Comparison of ENCODE assay signal across 9 cellular contexts in the genomic region with DNA sequence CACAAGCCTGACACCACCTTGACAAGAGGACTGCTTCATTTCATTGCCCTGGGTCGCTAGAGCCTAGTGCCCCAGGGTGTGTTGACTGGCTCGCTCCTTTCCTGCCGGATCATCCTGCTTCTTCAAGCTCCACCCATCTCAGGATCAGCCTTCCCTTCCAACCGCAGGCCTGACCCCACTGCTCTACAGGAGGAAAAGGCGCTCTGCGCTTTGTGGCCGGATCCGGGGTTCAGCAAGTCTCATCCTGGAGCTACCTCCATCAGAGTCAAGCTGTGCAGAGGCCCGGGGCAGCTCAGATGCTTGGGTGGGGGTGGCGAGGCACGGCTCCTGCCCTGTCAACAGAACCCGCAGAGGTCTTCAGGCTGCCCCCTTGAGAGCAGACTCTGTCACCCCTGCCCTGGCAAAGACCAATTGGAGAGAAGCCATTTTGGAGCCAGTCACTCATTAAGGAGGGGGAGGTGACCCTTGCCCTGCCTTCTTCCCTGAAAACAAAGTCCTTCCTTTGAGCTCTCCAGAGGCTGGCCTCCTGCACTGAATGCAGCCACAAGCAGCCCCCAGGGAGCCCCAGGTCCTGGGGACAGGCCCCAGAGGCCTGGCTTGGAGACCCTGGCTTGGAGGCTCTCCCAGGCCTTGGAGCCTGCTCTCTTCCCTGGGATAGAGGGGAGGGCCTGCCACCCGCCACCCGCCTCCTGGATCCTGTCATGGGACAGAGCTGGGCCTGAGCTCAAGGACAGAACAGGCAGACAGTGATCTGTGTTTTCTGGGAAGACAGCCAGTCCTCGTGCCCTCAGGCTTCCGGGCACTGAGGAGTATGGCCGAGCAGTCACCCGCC.
DNase-seq lines count a peak whose midpoint lies in the region; ATAC-seq and TF ChIP-seq lines count a peak whose summit lies in the region.
"Had no signal": no experiment of that assay in that cellular context is flagged by ENCODE, and none has a peak within 500 bp of the region (broad histone marks: within the 10 kb centered on the region; RNA-seq: fewer than 3 reads in every experiment).

No MANE protein-coding gene starts in this region.

- CTCF ChIA-PET in activated CD4-positive, alpha-beta memory T cell treated with anti-CD3 and anti-CD28 coated beads, Interleukin-2, amount 10 ng/mL, durations not matched to agents 7 days and 5 days (lab: Charles Lee): interaction anchor here (2.2 kb wide), 1 partner anchor 45 kb away, joined by 10 read pairs; no protein-coding TSS in a partner anchor

- H3K9ac ChIP-seq in neural progenitor cell: no peak overlapping the region

- H3K4me3 ChIP-seq in ACC112 (ENCODE audit: low read depth, low read length) (no peak overlapping the region), neural progenitor cell (no peak overlapping the region), WERI-Rb-1 (ENCODE audit: low read depth, low read length) (no peak overlapping the region)

- H3K9me3 ChIP-seq in neural progenitor cell (ENCODE audit: low read depth): no peaks in the 10 kb centered on the region
- no peaks in the 10 kb centered on the region for H3K9me3 ChIP-seq in T-helper 17 cell (ENCODE audit: control insufficient read depth, low read length, poor library complexity, severe bottlenecking)
- no peaks in the 10 kb centered on the region for H3K9me3 ChIP-seq in WERI-Rb-1 (ENCODE audit: severe bottlenecking)

- H3K4me1 Mint-ChIP-seq in neural progenitor cell: peaks cover 60% of the 10 kb centered on the region
- peaks cover 35% of the 10 kb centered on the region for H3K4me1 Mint-ChIP-seq in activated CD4-positive, alpha-beta memory T cell treated with anti-CD3 and anti-CD28 coated beads, Interleukin-2, amount 10 ng/mL, durations not matched to agents 7 days and 5 days
- H3K4me1 Mint-ChIP-seq in T-helper 17 cell: peaks cover 18% of the 10 kb centered on the region

- H3K79me2 ChIP-seq in ACC112 (ENCODE audit: control insufficient read depth, insufficient read depth, low read length, unreplicated experiment) (no peaks in the 10 kb centered on the region), neural progenitor cell (ENCODE audit: low read depth) (no peaks in the 10 kb centered on the region)

- H3K4me1 ChIP-seq in ACC112 (ENCODE audit: control insufficient read depth, insufficient read depth, low read length, unreplicated experiment): peaks cover 36% of the 10 kb centered on the region
- no peaks in the 10 kb centered on the region for H3K4me1 ChIP-seq in foreskin keratinocyte
- peaks cover 58% of the 10 kb centered on the region for H3K4me1 ChIP-seq in neural progenitor cell

- H3K36me3 Mint-ChIP-seq in neural progenitor cell (peaks cover 2% of the 10 kb centered on the region), T-helper 17 cell (ENCODE audit: low read depth) (peaks cover 2% of the 10 kb centered on the region)
- H3K36me3 Mint-ChIP-seq in activated CD4-positive, alpha-beta memory T cell treated with anti-CD3 and anti-CD28 coated beads, Interleukin-2, amount 10 ng/mL, durations not matched to agents 7 days and 5 days (ENCODE audit: low read depth): no peaks in the 10 kb centered on the region

- DNase-seq in SK-N-DZ (ENCODE audit: low spot score): peak; percentile 46
- DNase-seq in foreskin keratinocyte: no peak
- DNase-seq in neural progenitor cell (ENCODE audit: low spot score): peak; percentile 69
- no peak for DNase-seq in activated CD4-positive, alpha-beta memory T cell treated with anti-CD3 and anti-CD28 coated beads, Interleukin-2, amount 10 ng/mL, durations not matched to agents 7 days and 5 days
- no peak for DNase-seq in T-helper 17 cell
- no peak for DNase-seq in WERI-Rb-1
- no peak for DNase-seq in activated CD4-positive, alpha-beta T cell treated with anti-CD3 and anti-CD28 coated beads for 48 hours

- H3K27me3 Mint-ChIP-seq in neural progenitor cell (ENCODE audit: insufficient read depth, low read depth) (peaks cover 37% of the 10 kb centered on the region), T-helper 17 cell (peaks cover 19% of the 10 kb centered on the region)
- peaks cover 23% of the 10 kb centered on the region for H3K27me3 Mint-ChIP-seq in activated CD4-positive, alpha-beta memory T cell treated with anti-CD3 and anti-CD28 coated beads, Interleukin-2, amount 10 ng/mL, durations not matched to agents 7 days and 5 days

- no peaks in the 10 kb centered on the region for H3K27me3 ChIP-seq in ACC112 (ENCODE audit: insufficient read depth, low read length)
- peaks cover 6% of the 10 kb centered on the region for H3K27me3 ChIP-seq in foreskin keratinocyte
- H3K27me3 ChIP-seq in neural progenitor cell: no peaks in the 10 kb centered on the region
- H3K27me3 ChIP-seq in WERI-Rb-1 (ENCODE audit: insufficient read depth, low read depth, severe bottlenecking): no peaks in the 10 kb centered on the region

- peak overlapping the region; percentile 16 for H3K4me2 ChIP-seq in neural progenitor cell

- no peaks in the 10 kb centered on the region for H3K36me3 ChIP-seq in ACC112 (ENCODE audit: insufficient read depth, low read length)
- H3K36me3 ChIP-seq in neural progenitor cell: no peaks in the 10 kb centered on the region
- H3K36me3 ChIP-seq in WERI-Rb-1: no peaks in the 10 kb centered on the region

- H3K9me3 Mint-ChIP-seq in neural progenitor cell: peaks cover 7% of the 10 kb centered on the region
- peaks cover 2% of the 10 kb centered on the region for H3K9me3 Mint-ChIP-seq in activated CD4-positive, alpha-beta memory T cell treated with anti-CD3 and anti-CD28 coated beads, Interleukin-2, amount 10 ng/mL, durations not matched to agents 7 days and 5 days

- H2AFZ ChIP-seq in ACC112 (ENCODE audit: low read length, unreplicated experiment) (peak overlapping the region; percentile 86), neural progenitor cell (replicated peaks) (peak overlapping the region; percentile 77)

- H3K27ac Mint-ChIP-seq in neural progenitor cell: peak overlapping the region; percentile 86
- H3K27ac Mint-ChIP-seq in activated CD4-positive, alpha-beta memory T cell treated with anti-CD3 and anti-CD28 coated beads, Interleukin-2, amount 10 ng/mL, durations not matched to agents 7 days and 5 days: no peak overlapping the region
- H3K27ac Mint-ChIP-seq in T-helper 17 cell: no peak overlapping the region
- H3K27ac Mint-ChIP-seq: B cell had no signal

- peak overlapping the region; percentile 64; the same call in 1 of the 2 replicates for H3K27ac ChIP-seq in ACC112 (ENCODE audit: low read depth, low read length)
- H3K27ac ChIP-seq in foreskin keratinocyte: no peak overlapping the region
- peak overlapping the region; percentile 67 for H3K27ac ChIP-seq in neural progenitor cell
- H3K27ac ChIP-seq in WERI-Rb-1: no peak overlapping the region

- TF ChIP-seq CTCF in foreskin keratinocyte (conservative IDR thresholded peaks at IDR 0.05) (no peak), neural progenitor cell (IDR thresholded peaks at IDR 0.05) (no peak), WERI-Rb-1 (IDR thresholded peaks at IDR 0.05; ENCODE audit: low read depth, low read length) (no peak)

- POLR2A ChIA-PET in activated CD4-positive, alpha-beta memory T cell treated with anti-CD3 and anti-CD28 coated beads, Interleukin-2, amount 10 ng/mL, durations not matched to agents 7 days and 5 days (lab: Charles Lee): no interaction called here

- H3K4me3 Mint-ChIP-seq in neural progenitor cell (peak overlapping the region; percentile 39), T-helper 17 cell (no peak overlapping the region)
- no peak overlapping the region for H3K4me3 Mint-ChIP-seq in activated CD4-positive, alpha-beta memory T cell treated with anti-CD3 and anti-CD28 coated beads, Interleukin-2, amount 10 ng/mL, durations not matched to agents 7 days and 5 days
- H3K4me3 Mint-ChIP-seq: B cell had no signal

- H3F3A ChIP-seq in neural progenitor cell (ENCODE audit: low read depth): peaks cover 55% of the 10 kb centered on the region

- peaks cover 5% of the 10 kb centered on the region for H4K20me1 ChIP-seq in neural progenitor cell (ENCODE audit: low read depth)

- ATAC-seq in foreskin keratinocyte (peak; percentile 5), T-helper 17 cell (no peak)

Comparison
In these comparisons a context has a peak if more than half of its experiments do, and no peak if none do; other contexts are left out.
1. H3K27ac ChIP-seq: peak in ACC112 (single experiment) and neural progenitor cell (single experiment); none in foreskin keratinocyte (single experiment) and WERI-Rb-1 (single experiment).
2. DNase-seq: peak in SK-N-DZ (single experiment) and neural progenitor cell (single experiment); none in foreskin keratinocyte (0 of 2), activated CD4-positive, alpha-beta memory T cell treated with anti-CD3 and anti-CD28 coated beads, Interleukin-2, amount 10 ng/mL, durations not matched to agents 7 days and 5 days (single experiment), T-helper 17 cell (0 of 3), WERI-Rb-1 (single experiment) and activated CD4-positive, alpha-beta T cell treated with anti-CD3 and anti-CD28 coated beads for 48 hours (single experiment).